Comparison of ENCODE assay signal across 18 cellular contexts in the genomic region with DNA sequence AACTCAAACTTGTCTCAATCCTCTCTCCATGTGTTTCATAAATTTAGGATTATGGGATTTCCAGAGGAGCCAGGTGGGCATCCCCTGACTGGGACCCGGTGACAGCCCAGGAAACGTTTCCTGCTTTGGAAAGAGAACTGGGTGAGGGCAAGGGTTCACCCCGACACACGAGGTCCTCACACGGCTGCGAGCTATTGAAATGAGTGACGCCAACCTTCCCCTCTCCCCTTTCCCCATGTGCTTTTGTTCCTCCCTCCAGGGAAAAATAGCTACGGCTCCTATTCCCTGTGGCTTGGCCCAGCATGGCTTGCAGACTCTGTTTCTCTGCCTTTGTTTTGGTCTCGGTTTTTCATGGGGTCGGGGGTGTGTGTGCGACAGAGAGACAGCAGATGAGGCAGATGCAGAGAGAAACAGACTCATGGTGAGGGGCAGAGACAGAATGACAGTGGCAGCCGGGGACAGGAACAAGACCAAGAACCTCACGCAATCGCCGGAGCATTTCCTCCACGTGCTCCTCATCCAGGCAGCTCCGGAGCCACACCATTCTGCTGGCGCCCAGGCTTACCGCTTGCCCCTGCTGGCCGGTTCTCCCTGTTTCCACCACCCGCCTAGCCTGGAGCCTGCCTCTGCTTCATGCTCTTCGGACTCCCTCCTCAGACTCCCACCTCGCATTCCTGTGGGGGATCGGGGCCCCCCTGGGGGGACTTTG.
DNase-seq lines count a peak whose midpoint lies in the region; ATAC-seq, FAIRE-seq and TF ChIP-seq lines count a peak whose summit lies in the region.
"Had no signal": no experiment of that assay in that cellular context is flagged by ENCODE, and none has a peak within 500 bp of the region (broad histone marks: within the 10 kb centered on the region; RNA-seq: fewer than 3 reads in every experiment).

No MANE protein-coding gene starts in this region.

- H3K4me1 ChIP-seq in cardiac muscle cell (ENCODE audit: low read depth): peaks cover 18% of the 10 kb centered on the region

- peak overlapping the region; percentile 63 for H3K27ac ChIP-seq in cardiac muscle cell
- H3K27ac ChIP-seq: upper lobe of left lung had no signal

- no peak overlapping the region for H3K4me3 ChIP-seq in cardiac muscle cell
- H3K4me3 ChIP-seq: upper lobe of left lung had no signal

- ATAC-seq in GM18907 (IDR thresholded peaks at IDR 0.05; ENCODE audit: unreplicated experiment): no peak
- ATAC-seq: CD8-positive, alpha-beta T cell had no signal

- peak; percentile 17 for FAIRE-seq in urothelium cell line (lab: Jason Lieb, UNC)
- FAIRE-seq: bronchial epithelial cell, endometrium had no signal

- H3K36me3 ChIP-seq in cardiac muscle cell: no peaks in the 10 kb centered on the region

- H3K27me3 ChIP-seq in cardiac muscle cell: no peaks in the 10 kb centered on the region
- H3K27me3 ChIP-seq: upper lobe of left lung had no signal

- DNase-seq in cardiac muscle cell (ENCODE audit: low read depth in 1 of 2, low spot score in 1 of 2): peak in 1 of 2 donors; percentile 22
- DNase-seq in cardiac septum (ENCODE audit: low spot score): no peak
- DNase-seq in dermis microvascular lymphatic vessel endothelial cell (ENCODE audit: low read depth in 2 of 2): peak; percentile 18 to 52
- DNase-seq in lung microvascular endothelial cell (ENCODE audit: low read depth in 2 of 2): peak; percentile 54 to 68
- DNase-seq in urothelium cell line (ENCODE audit: low spot score): no peak
- no peak for DNase-seq in ecto neural progenitor cell (ENCODE audit: low spot score)
- DNase-seq in activated CD4-positive, alpha-beta T cell treated with anti-CD3 and anti-CD28 coated beads for 48 hours: no peak
- DNase-seq: activated CD4-positive, alpha-beta T cell treated with anti-CD3 and anti-CD28 coated beads for 4 hours; CD8-positive, alpha-beta T cell; EL; HCEC 1CT; NCI-H2171; SHP77 treated with DMSO at 0.1 percent for 48 hours; stimulated activated naive CD4-positive, alpha-beta T cell; upper lobe of left lung had no signal

- no peak for TF ChIP-seq CTCF in cardiac muscle cell (IDR thresholded peaks at IDR 0.05; ENCODE audit: low read depth, low read length)

- no peaks in the 10 kb centered on the region for H3K9me3 ChIP-seq in cardiac muscle cell (ENCODE audit: low read depth)
- H3K9me3 ChIP-seq: upper lobe of left lung had no signal

- intact Hi-C loops in cardiac septum (cut with DNase I): no loop called here

Comparison
In these comparisons a context has a peak if more than half of its experiments do, and no peak if none do; other contexts are left out.
1. DNase-seq: peak in dermis microvascular lymphatic vessel endothelial cell (2 of 2) and lung microvascular endothelial cell (2 of 2); none in cardiac septum (single experiment), urothelium cell line (single experiment), ecto neural progenitor cell (single experiment) and activated CD4-positive, alpha-beta T cell treated with anti-CD3 and anti-CD28 coated beads for 48 hours (single experiment).